Comparison of ENCODE assay signal across 19 cellular contexts in the genomic region with DNA sequence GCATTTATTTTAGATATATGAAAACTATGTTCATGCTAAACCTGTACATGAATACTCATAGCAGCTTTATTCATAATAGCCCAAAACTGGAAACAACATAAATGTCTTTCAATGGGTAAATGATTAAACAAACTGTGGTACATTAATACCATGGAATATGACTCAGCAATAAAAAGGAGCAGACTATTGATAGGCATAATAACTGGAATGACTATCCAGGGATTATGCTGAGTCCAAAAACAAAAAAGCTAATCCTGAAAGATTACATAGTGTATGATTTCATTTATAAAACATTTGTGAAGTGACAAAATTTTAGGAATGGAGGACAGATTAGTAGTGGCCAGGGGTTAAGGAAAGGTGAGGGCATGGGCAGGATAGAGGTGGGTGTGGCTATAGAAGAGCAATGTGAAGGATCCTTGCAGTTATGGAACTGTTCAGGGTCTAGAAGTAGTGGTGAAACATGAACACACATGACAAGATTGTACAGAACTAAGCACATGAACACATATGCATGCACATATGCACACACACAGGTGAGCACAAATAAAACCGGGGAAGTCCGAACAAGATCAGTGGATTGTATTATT.
"Had no signal": no experiment of that assay in that cellular context is flagged by ENCODE, and none has a peak within 500 bp of the region (broad histone marks: within the 10 kb centered on the region; RNA-seq: fewer than 3 reads in every experiment).

No MANE protein-coding gene starts in this region.

- H3K27me3 ChIP-seq: foreskin keratinocyte, hepatocyte, ovary, right atrium auricular region, tibial nerve had no signal

- H3K4me1 ChIP-seq: foreskin keratinocyte, prostate gland, right atrium auricular region, tibial nerve had no signal

- H3K4me2 ChIP-seq: hepatocyte had no signal

- H2AFZ ChIP-seq: hepatocyte had no signal

- H3K79me2 ChIP-seq: hepatocyte had no signal

- H3K9me3 ChIP-seq: neutrophil, ovary, prostate gland, right atrium auricular region, tibial nerve had no signal

- H3K27ac ChIP-seq: foreskin keratinocyte, hepatocyte, neutrophil, ovary, prostate gland, right atrium auricular region, tibial nerve had no signal

- H3K36me3 ChIP-seq: neutrophil, ovary, prostate gland, right atrium auricular region, tibial nerve had no signal

- H3K4me3 ChIP-seq: hepatocyte, ovary, prostate gland, right atrium auricular region, tibial nerve had no signal

- ATAC-seq: activated naive CD4-positive, alpha-beta T cell treated with anti-CD3 and anti-CD28 coated beads, Interleukin-2, amount 50 U/mL, for 72 hours; activated T-helper 17 cell treated with anti-CD3 and anti-CD28 coated beads, Interleukin-2, amount 50 U/mL, for 72 hours; foreskin keratinocyte; left cardiac atrium; natural killer cell treated with Interleukin-12 subunit alpha and Interleukin-12 subunit beta and Interleukin-15 and Interleukin-18, amount 100 ng/mL, for 72 hours; WTC11 had no signal

- DNase-seq: activated CD8-positive, alpha-beta memory T cell treated with anti-CD3 and anti-CD28 coated beads for 24 hours; activated CD8-positive, alpha-beta memory T cell treated with anti-CD3 and anti-CD28 coated beads, Interleukin-2, amount 50 U/mL, for 4 hours; activated T-cell treated with anti-CD3 and anti-CD28 coated beads, Interleukin-2, amount 50 U/mL, for 24 hours; aorta; effector CD4-positive, alpha-beta T cell; foreskin keratinocyte; glutamatergic neuron; left cardiac atrium; ovary; stimulated activated CD4-positive, alpha-beta T cell treated with anti-CD3 and anti-CD28 coated beads, Interleukin-1b, Interleukin-23, amount 100 ng/mL, for 48 hours had no signal
